Comparison of ENCODE assay signal across 15 cellular contexts in the genomic region with DNA sequence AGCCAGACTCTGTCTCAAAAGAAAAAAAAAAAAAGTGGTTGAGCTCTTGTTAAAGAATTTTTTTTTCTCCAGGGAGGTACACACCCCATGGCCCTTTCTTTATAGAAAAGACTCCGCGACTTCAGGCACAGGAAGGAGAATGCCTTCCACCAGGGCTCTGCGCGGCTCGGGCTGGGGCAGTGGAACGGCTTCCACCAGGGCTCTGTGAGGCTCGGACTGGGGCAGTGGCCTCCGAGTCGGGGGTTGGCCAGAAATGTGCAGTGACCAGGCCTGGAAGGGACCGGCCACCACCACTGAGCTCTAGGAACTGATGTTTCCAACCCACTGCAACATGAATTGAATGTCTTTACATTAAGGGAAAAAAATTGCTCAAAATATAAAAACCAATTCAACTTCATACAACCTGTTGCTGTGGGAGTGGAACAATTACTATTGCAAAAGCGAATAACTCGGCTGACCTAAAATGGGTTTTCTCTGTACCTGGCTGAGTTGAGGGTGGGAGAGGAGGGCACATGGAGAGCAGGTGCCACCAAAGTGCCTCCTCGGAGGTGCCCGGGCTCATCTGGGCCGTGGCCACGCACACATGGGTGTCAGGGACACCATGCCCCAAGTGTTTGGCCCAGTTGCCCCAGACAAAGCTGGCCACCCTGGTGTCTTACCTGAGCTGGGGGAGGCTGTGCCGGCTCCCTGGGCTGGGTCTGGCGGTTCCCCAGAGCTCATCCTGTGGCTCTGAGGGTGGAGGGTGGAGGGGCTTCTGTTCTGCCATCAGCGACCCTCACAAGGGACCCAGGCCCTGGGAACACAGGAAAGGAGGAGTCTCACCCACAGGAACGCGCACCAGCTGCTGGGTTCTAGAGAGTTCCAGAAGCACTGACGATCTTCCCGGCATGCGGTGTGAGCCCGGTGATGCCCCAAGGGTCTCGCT. TPM values are rescaled to one million over a fixed set of nuclear protein-coding genes. Genes with fewer than 3 reads are reported as not detected.
A peak's percentile ranks its signal among the peaks of the same experiment; 100 is the strongest.
DNase-seq lines count a peak whose midpoint lies in the region; ATAC-seq and TF ChIP-seq lines count a peak whose summit lies in the region.
"Had no signal": no experiment of that assay in that cellular context is flagged by ENCODE, and none has a peak within 500 bp of the region (broad histone marks: within the 10 kb centered on the region; RNA-seq: fewer than 3 reads in every experiment).

No MANE protein-coding gene starts in this region.

- no peak overlapping the region for H3K4me3 Mint-ChIP-seq in activated naive CD4-positive, alpha-beta T cell treated with anti-CD3 and anti-CD28 coated beads, Interleukin-2, amount 50 U/mL, for 24 hours
- H3K4me3 Mint-ChIP-seq in WTC11, result no peak overlapping the region
- H3K4me3 Mint-ChIP-seq: CD4-positive, alpha-beta T cell had no signal

- H3K79me2 ChIP-seq in osteoblast (ENCODE audit: insufficient read depth, low read length) (no peaks in the 10 kb centered on the region), GM23248 (ENCODE audit: insufficient read depth) (no peaks in the 10 kb centered on the region)

- H3K27ac Mint-ChIP-seq in activated naive CD4-positive, alpha-beta T cell treated with anti-CD3 and anti-CD28 coated beads, Interleukin-2, amount 50 U/mL, for 24 hours, result peak overlapping the region; percentile 59
- peak overlapping the region; percentile 65; the same call in 1 of the 2 replicates for H3K27ac Mint-ChIP-seq in WTC11
- H3K27ac Mint-ChIP-seq: CD4-positive, alpha-beta T cell had no signal

- H3K36me3 ChIP-seq in osteoblast (ENCODE audit: insufficient read depth, low read length) (no peaks in the 10 kb centered on the region), GM23248 (ENCODE audit: low read depth) (no peaks in the 10 kb centered on the region)

- no peaks in the 10 kb centered on the region for H3K4me1 ChIP-seq in osteoblast (ENCODE audit: insufficient read depth, low read length)
- no peaks in the 10 kb centered on the region for H3K4me1 ChIP-seq in GM23248 (ENCODE audit: insufficient read depth)

- H3K27me3 ChIP-seq in osteoblast (ENCODE audit: insufficient read depth, low read length), result peaks cover 4% of the 10 kb centered on the region
- H3K27me3 ChIP-seq in GM23248 (replicated peaks; ENCODE audit: insufficient read depth), result no peaks in the 10 kb centered on the region

- in situ Hi-C loops in GM23248 (cut with MboI), result no loop called here

- H3K4me3 ChIP-seq in osteoblast (ENCODE audit: insufficient read depth, low read length) (no peak overlapping the region), GM23248 (no peak overlapping the region)

- no peaks in the 10 kb centered on the region for H3K4me1 Mint-ChIP-seq in activated naive CD4-positive, alpha-beta T cell treated with anti-CD3 and anti-CD28 coated beads, Interleukin-2, amount 50 U/mL, for 24 hours
- no peaks in the 10 kb centered on the region for H3K4me1 Mint-ChIP-seq in WTC11

- DNase-seq in activated naive CD4-positive, alpha-beta T cell (lab: John Stamatoyannopoulos, UW), result no peak
- DNase-seq in D341Med (ENCODE audit: low spot score), result peak; percentile 27
- DNase-seq in WTC11 (ENCODE audit: low spot score), result no peak
- DNase-seq in osteoblast (ENCODE audit: insufficient read length, low spot score, missing footprints), result peak; percentile 91
- DNase-seq in NCI-H2171 treated with DMSO at 0.1 percent for 48 hours (lab: John Stamatoyannopoulos, UW), result no peak
- DNase-seq in GM23248, result no peak
- DNase-seq: 8988T; CD4-positive, alpha-beta T cell; DMS153; DMS79 treated with DMSO at 0.1 percent for 48 hours; EL; GOT3; IMR-90 had no signal

- H3F3A ChIP-seq in GM23248 (ENCODE audit: insufficient read depth), result no peaks in the 10 kb centered on the region

- no peaks in the 10 kb centered on the region for H3K9me3 Mint-ChIP-seq in activated naive CD4-positive, alpha-beta T cell treated with anti-CD3 and anti-CD28 coated beads, Interleukin-2, amount 50 U/mL, for 24 hours
- no peaks in the 10 kb centered on the region for H3K9me3 Mint-ChIP-seq in WTC11
- H3K9me3 Mint-ChIP-seq: CD4-positive, alpha-beta T cell had no signal

- CTCF ChIA-PET in WTC11 (lab: Charles Lee), result interaction anchor here (1.3 kb wide), 1 partner anchor 17 kb away, joined by 5 read pairs; no protein-coding TSS in a partner anchor

- no peaks in the 10 kb centered on the region for H3K36me3 Mint-ChIP-seq in activated naive CD4-positive, alpha-beta T cell treated with anti-CD3 and anti-CD28 coated beads, Interleukin-2, amount 50 U/mL, for 24 hours
- 0 out of 2 replicates have a peak, but pooled peaks cover 2% of the 10 kb centered on the region for H3K36me3 Mint-ChIP-seq in WTC11

- H3K27me3 Mint-ChIP-seq in activated naive CD4-positive, alpha-beta T cell treated with anti-CD3 and anti-CD28 coated beads, Interleukin-2, amount 50 U/mL, for 24 hours, result no peaks in the 10 kb centered on the region
- H3K27me3 Mint-ChIP-seq in WTC11 (ENCODE audit: low read depth), result no peaks in the 10 kb centered on the region
- H3K27me3 Mint-ChIP-seq: CD4-positive, alpha-beta T cell had no signal

- no peaks in the 10 kb centered on the region for H3K9me2 ChIP-seq in GM23248 (ENCODE audit: insufficient read depth)

- H3K27ac ChIP-seq in osteoblast (ENCODE audit: low read depth, low read length) (no peak overlapping the region), GM23248 (no peak overlapping the region)

- H3K9ac ChIP-seq in GM23248, result no peak overlapping the region

- no peak overlapping the region for H2AFZ ChIP-seq in osteoblast (ENCODE audit: low read length)
- H2AFZ ChIP-seq in GM23248, result no peak overlapping the region

- no peak for ATAC-seq in WTC11
- ATAC-seq: HCT116 had no signal

- H4K20me1 ChIP-seq in osteoblast (ENCODE audit: insufficient read depth, low read length) (no peaks in the 10 kb centered on the region), GM23248 (ENCODE audit: insufficient read depth) (no peaks in the 10 kb centered on the region)

- POLR2A ChIA-PET in WTC11 (lab: Charles Lee), result no interaction called here

- 83 to 84% methylated on average over 25 to 26 of the region's 26 CpGs for WGBS in GM23248 (ENCODE audit: low coverage in 1 of 2, low lambda C conversion rate in 2 of 2, missing lambda C conversion rate in 2 of 2), 2 experiments

- H3K9me3 ChIP-seq in osteoblast (ENCODE audit: low read depth, low read length), result no peaks in the 10 kb centered on the region
- H3K9me3 ChIP-seq in GM23248 (ENCODE audit: low read depth), result no peaks in the 10 kb centered on the region

- TF ChIP-seq CTCF in WTC11 (IDR thresholded peaks at IDR 0.05) (no peak), osteoblast (IDR thresholded peaks at IDR 0.05; ENCODE audit: extremely low read depth, low read depth, low read length) (no peak)

- H3K4me2 ChIP-seq in osteoblast (ENCODE audit: insufficient read depth, low read length) (no peak overlapping the region), GM23248 (ENCODE audit: unreplicated experiment) (no peak overlapping the region)

TF ChIP-seq in WTC11, 78 proteins besides CTCF, POLR2A, EP300 and RAD21 (continues in another document):
- no peak for TF ChIP-seq ZNF232 (CRISPR knock-in tag; IDR thresholded peaks at IDR 0.05)
- no peak for TF ChIP-seq ATF1 (CRISPR knock-in tag; IDR thresholded peaks at IDR 0.05)
- no peak for TF ChIP-seq JAZF1 (CRISPR knock-in tag; IDR thresholded peaks at IDR 0.05)
- TF ChIP-seq RORB (CRISPR knock-in tag; IDR thresholded peaks at IDR 0.05), result no peak
- no peak for TF ChIP-seq MXD4 (CRISPR knock-in tag; IDR thresholded peaks at IDR 0.05; ENCODE audit: borderline replicate concordance)
- no peak for TF ChIP-seq CREM (CRISPR knock-in tag; IDR thresholded peaks at IDR 0.05)
- TF ChIP-seq MYBL2 (CRISPR knock-in tag; IDR thresholded peaks at IDR 0.05), result no peak
- no peak for TF ChIP-seq ZBTB21 (CRISPR knock-in tag; IDR thresholded peaks at IDR 0.05; ENCODE audit: borderline replicate concordance)
- no peak for TF ChIP-seq IRF2 (CRISPR knock-in tag; IDR thresholded peaks at IDR 0.05; ENCODE audit: borderline replicate concordance, low read depth)
- TF ChIP-seq TCF7 (CRISPR knock-in tag; IDR thresholded peaks at IDR 0.05; ENCODE audit: low read depth), result no peak
- no peak for TF ChIP-seq ESRRA (CRISPR knock-in tag; IDR thresholded peaks at IDR 0.05; ENCODE audit: borderline replicate concordance)
- no peak for TF ChIP-seq GABPB1 (CRISPR knock-in tag; IDR thresholded peaks at IDR 0.05)

RNA-seq across cellular contexts. Expression of gene SLC2A4RG, which starts 29.3 kb away (rescaled TPM):
- 41.6 to 47.2 TPM (median 43.3 TPM) in 3 replicates for total RNA-seq in WTC11 (2021)
- 27.5 and 29.5 TPM in 2 replicates for total RNA-seq in osteoblast
- total RNA-seq in GM23248 (2014; rRNA removed; shearing (Covaris generic)), result 63.9 and 64.9 TPM in 2 replicates
- polyA plus RNA-seq in GM23248 (2016; fragmentation: Nextera tagmentation; extraction: Ambion mirVana), result 21.3 and 22.7 TPM in 2 replicates

RNA-seq across cellular contexts. Expression of gene LIME1, which starts 32.4 kb away (rescaled TPM):
- total RNA-seq in WTC11 (2021) (4.5 to 7.0 TPM (median 6.0 TPM) in 3 replicates), osteoblast (1.8 and 2.9 TPM in 2 replicates)
- 14.1 and 32.0 TPM in 2 replicates for total RNA-seq in GM23248 (2014; rRNA removed; shearing (Covaris generic))
- 2.4 and 3.7 TPM in 2 replicates for polyA plus RNA-seq in GM23248 (2016; fragmentation: Nextera tagmentation; extraction: Ambion mirVana)

Comparison
In these comparisons a context has a peak if more than half of its experiments do, and no peak if none do; other contexts are left out.
1. DNase-seq: peak in D341Med (single experiment) and osteoblast (single experiment); none in activated naive CD4-positive, alpha-beta T cell (0 of 4), WTC11 (single experiment), NCI-H2171 treated with DMSO at 0.1 percent for 48 hours (single experiment) and GM23248 (single experiment).